1 cellular context compared by ENCODE assay signal in the genomic region with DNA sequence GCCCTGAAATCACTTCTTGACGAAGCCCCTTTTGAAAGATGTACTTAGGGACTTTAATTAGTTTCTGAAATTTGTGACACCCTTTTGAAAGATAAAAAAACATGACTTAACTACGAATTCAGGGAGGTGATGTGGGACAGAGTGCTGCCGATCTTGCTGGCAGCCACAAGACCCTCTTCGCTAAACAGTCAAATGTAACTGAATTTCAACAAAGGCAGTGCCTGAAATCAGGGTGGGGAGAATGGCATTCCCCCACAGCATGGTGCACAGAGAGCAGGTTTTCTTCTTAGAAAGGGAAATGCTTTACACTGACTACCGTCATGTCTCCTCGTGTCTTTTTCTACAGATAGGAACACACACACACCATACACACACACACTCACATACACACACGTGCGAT.
TF ChIP-seq lines count a peak whose summit lies in the region.

No MANE protein-coding gene starts in this region.

TF ChIP-seq in H1, 55 proteins besides CTCF, POLR2A, EP300 and RAD21 (continued from another document):
- TF ChIP-seq, protein P1, sequence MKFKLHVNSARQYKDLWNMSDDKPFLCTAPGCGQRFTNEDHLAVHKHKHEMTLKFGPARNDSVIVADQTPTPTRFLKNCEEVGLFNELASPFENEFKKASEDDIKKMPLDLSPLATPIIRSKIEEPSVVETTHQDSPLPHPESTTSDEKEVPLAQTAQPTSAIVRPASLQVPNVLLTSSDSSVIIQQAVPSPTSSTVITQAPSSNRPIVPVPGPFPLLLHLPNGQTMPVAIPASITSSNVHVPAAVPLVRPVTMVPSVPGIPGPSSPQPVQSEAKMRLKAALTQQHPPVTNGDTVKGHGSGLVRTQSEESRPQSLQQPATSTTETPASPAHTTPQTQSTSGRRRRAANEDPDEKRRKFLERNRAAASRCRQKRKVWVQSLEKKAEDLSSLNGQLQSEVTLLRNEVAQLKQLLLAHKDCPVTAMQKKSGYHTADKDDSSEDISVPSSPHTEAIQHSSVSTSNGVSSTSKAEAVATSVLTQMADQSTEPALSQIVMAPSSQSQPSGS (IDR thresholded peaks at IDR 0.05; ENCODE audit: low read length), result no peak
- TF ChIP-seq YY1 (IDR thresholded peaks at IDR 0.05; ENCODE audit: low read depth, low read length) (no peak), RNF2 (IDR thresholded peaks at IDR 0.05; ENCODE audit: borderline replicate concordance, low read depth, low read length, missing control alignments, poor library complexity, severe bottlenecking) (no peak), KDM4A (IDR thresholded peaks at IDR 0.05; ENCODE audit: low read depth, low read length, severe bottlenecking) (no peak), TAF7 (optimal IDR thresholded peaks at IDR 0.05; ENCODE audit: borderline replicate concordance, low read depth, low read length) (peak; percentile 71), SRF (IDR thresholded peaks at IDR 0.05; ENCODE audit: low read depth, low read length) (no peak), NANOG (IDR thresholded peaks at IDR 0.05; ENCODE audit: insufficient read depth, low read depth, low read length, poor library complexity, severe bottlenecking) (no peak), BACH1 (IDR thresholded peaks at IDR 0.05; ENCODE audit: low read length) (no peak), POLR2AphosphoS5 (IDR thresholded peaks at IDR 0.05; ENCODE audit: low read depth, low read length) (peak; percentile 35; the same call in 1 of the 2 replicates), RBBP5 (IDR thresholded peaks at IDR 0.05; ENCODE audit: borderline replicate concordance, low read depth, low read length) (no peak), TEAD4 (IDR thresholded peaks at IDR 0.05; ENCODE audit: low read depth, low read length) (peak; percentile 68), RFX5 (IDR thresholded peaks at IDR 0.05; ENCODE audit: borderline replicate concordance, low read depth, low read length) (no peak), HDAC6 (IDR thresholded peaks at IDR 0.05; ENCODE audit: low read depth, low read length) (no peak), PHF8 (conservative IDR thresholded peaks at IDR 0.05; ENCODE audit: low read depth, low read length) (no peak), CBX5 (IDR thresholded peaks at IDR 0.05; ENCODE audit: low read depth, low read length) (no peak), EZH2 (IDR thresholded peaks at IDR 0.05; ENCODE audit: low read depth, low read length, severe bottlenecking) (no peak), POU5F1 (IDR thresholded peaks at IDR 0.05; ENCODE audit: low read depth, low read length) (no peak), CHD2 (IDR thresholded peaks at IDR 0.05; ENCODE audit: low read length) (no peak)
- TF ChIP-seq, protein P2, sequence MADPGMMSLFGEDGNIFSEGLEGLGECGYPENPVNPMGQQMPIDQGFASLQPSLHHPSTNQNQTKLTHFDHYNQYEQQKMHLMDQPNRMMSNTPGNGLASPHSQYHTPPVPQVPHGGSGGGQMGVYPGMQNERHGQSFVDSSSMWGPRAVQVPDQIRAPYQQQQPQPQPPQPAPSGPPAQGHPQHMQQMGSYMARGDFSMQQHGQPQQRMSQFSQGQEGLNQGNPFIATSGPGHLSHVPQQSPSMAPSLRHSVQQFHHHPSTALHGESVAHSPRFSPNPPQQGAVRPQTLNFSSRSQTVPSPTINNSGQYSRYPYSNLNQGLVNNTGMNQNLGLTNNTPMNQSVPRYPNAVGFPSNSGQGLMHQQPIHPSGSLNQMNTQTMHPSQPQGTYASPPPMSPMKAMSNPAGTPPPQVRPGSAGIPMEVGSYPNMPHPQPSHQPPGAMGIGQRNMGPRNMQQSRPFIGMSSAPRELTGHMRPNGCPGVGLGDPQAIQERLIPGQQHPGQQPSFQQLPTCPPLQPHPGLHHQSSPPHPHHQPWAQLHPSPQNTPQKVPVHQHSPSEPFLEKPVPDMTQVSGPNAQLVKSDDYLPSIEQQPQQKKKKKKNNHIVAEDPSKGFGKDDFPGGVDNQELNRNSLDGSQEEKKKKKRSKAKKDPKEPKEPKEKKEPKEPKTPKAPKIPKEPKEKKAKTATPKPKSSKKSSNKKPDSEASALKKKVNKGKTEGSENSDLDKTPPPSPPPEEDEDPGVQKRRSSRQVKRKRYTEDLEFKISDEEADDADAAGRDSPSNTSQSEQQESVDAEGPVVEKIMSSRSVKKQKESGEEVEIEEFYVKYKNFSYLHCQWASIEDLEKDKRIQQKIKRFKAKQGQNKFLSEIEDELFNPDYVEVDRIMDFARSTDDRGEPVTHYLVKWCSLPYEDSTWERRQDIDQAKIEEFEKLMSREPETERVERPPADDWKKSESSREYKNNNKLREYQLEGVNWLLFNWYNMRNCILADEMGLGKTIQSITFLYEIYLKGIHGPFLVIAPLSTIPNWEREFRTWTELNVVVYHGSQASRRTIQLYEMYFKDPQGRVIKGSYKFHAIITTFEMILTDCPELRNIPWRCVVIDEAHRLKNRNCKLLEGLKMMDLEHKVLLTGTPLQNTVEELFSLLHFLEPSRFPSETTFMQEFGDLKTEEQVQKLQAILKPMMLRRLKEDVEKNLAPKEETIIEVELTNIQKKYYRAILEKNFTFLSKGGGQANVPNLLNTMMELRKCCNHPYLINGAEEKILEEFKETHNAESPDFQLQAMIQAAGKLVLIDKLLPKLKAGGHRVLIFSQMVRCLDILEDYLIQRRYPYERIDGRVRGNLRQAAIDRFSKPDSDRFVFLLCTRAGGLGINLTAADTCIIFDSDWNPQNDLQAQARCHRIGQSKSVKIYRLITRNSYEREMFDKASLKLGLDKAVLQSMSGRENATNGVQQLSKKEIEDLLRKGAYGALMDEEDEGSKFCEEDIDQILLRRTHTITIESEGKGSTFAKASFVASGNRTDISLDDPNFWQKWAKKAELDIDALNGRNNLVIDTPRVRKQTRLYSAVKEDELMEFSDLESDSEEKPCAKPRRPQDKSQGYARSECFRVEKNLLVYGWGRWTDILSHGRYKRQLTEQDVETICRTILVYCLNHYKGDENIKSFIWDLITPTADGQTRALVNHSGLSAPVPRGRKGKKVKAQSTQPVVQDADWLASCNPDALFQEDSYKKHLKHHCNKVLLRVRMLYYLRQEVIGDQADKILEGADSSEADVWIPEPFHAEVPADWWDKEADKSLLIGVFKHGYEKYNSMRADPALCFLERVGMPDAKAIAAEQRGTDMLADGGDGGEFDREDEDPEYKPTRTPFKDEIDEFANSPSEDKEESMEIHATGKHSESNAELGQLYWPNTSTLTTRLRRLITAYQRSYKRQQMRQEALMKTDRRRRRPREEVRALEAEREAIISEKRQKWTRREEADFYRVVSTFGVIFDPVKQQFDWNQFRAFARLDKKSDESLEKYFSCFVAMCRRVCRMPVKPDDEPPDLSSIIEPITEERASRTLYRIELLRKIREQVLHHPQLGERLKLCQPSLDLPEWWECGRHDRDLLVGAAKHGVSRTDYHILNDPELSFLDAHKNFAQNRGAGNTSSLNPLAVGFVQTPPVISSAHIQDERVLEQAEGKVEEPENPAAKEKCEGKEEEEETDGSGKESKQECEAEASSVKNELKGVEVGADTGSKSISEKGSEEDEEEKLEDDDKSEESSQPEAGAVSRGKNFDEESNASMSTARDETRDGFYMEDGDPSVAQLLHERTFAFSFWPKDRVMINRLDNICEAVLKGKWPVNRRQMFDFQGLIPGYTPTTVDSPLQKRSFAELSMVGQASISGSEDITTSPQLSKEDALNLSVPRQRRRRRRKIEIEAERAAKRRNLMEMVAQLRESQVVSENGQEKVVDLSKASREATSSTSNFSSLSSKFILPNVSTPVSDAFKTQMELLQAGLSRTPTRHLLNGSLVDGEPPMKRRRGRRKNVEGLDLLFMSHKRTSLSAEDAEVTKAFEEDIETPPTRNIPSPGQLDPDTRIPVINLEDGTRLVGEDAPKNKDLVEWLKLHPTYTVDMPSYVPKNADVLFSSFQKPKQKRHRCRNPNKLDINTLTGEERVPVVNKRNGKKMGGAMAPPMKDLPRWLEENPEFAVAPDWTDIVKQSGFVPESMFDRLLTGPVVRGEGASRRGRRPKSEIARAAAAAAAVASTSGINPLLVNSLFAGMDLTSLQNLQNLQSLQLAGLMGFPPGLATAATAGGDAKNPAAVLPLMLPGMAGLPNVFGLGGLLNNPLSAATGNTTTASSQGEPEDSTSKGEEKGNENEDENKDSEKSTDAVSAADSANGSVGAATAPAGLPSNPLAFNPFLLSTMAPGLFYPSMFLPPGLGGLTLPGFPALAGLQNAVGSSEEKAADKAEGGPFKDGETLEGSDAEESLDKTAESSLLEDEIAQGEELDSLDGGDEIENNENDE (IDR thresholded peaks at IDR 0.05; ENCODE audit: insufficient replicate concordance, low read length), result no peak
- TF ChIP-seq, protein P3, sequence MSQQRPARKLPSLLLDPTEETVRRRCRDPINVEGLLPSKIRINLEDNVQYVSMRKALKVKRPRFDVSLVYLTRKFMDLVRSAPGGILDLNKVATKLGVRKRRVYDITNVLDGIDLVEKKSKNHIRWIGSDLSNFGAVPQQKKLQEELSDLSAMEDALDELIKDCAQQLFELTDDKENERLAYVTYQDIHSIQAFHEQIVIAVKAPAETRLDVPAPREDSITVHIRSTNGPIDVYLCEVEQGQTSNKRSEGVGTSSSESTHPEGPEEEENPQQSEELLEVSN (IDR thresholded peaks at IDR 0.05), result no peak
